In genomic region chr1:207978441-207978840, GRCh38 we compare ENCODE assay signal across 1 cellular context.
TF ChIP-seq lines count a peak whose summit lies in the region.

No MANE protein-coding gene starts in this region.

TF ChIP-seq in GM23338, 12 proteins besides CTCF, POLR2A, EP300 and RAD21 (continued from another document):
- TF ChIP-seq ZNF462 (CRISPR knock-in tag; IDR thresholded peaks at IDR 0.05) (no peak), CREB1 (CRISPR knock-in tag; IDR thresholded peaks at IDR 0.05; ENCODE audit: low read depth) (no peak), REST (IDR thresholded peaks at IDR 0.05; ENCODE audit: unreplicated experiment) (no peak), ETS1 (IDR thresholded peaks at IDR 0.05) (no peak), EZH2phosphoT487 (IDR thresholded peaks at IDR 0.05; ENCODE audit: unreplicated experiment) (no peak), EZH2 (IDR thresholded peaks at IDR 0.05; ENCODE audit: low read depth, unreplicated experiment) (no peak), JUNB (IDR thresholded peaks at IDR 0.05; ENCODE audit: unreplicated experiment) (no peak), STAT1 (IDR thresholded peaks at IDR 0.05; ENCODE audit: unreplicated experiment) (no peak)
